In genomic region chr3:129439817-129440647, GRCh38 we compare ENCODE assay signal across 8 cellular contexts. TPM values are rescaled to one million over a fixed set of nuclear protein-coding genes. Genes with fewer than 3 reads are reported as not detected.
DNase-seq lines count a peak whose midpoint lies in the region; ATAC-seq and TF ChIP-seq lines count a peak whose summit lies in the region.

A gene with protein sequence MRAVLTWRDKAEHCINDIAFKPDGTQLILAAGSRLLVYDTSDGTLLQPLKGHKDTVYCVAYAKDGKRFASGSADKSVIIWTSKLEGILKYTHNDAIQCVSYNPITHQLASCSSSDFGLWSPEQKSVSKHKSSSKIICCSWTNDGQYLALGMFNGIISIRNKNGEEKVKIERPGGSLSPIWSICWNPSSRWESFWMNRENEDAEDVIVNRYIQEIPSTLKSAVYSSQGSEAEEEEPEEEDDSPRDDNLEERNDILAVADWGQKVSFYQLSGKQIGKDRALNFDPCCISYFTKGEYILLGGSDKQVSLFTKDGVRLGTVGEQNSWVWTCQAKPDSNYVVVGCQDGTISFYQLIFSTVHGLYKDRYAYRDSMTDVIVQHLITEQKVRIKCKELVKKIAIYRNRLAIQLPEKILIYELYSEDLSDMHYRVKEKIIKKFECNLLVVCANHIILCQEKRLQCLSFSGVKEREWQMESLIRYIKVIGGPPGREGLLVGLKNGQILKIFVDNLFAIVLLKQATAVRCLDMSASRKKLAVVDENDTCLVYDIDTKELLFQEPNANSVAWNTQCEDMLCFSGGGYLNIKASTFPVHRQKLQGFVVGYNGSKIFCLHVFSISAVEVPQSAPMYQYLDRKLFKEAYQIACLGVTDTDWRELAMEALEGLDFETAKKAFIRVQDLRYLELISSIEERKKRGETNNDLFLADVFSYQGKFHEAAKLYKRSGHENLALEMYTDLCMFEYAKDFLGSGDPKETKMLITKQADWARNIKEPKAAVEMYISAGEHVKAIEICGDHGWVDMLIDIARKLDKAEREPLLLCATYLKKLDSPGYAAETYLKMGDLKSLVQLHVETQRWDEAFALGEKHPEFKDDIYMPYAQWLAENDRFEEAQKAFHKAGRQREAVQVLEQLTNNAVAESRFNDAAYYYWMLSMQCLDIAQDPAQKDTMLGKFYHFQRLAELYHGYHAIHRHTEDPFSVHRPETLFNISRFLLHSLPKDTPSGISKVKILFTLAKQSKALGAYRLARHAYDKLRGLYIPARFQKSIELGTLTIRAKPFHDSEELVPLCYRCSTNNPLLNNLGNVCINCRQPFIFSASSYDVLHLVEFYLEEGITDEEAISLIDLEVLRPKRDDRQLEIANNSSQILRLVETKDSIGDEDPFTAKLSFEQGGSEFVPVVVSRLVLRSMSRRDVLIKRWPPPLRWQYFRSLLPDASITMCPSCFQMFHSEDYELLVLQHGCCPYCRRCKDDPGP (plus strand): TSS chr3:129440224. CDS start chr3:129440331, 107 bp downstream.
Gene MBD4, minus strand, starts transcription at chr3:129439948. Its CDS starts 115 bp downstream, at chr3:129439833.

- H3K27me3 ChIP-seq in PC-3 (ENCODE audit: low read length) (no peaks in the 10 kb centered on the region), mononuclear cell (ENCODE audit: insufficient read depth, low read length) (no peaks in the 10 kb centered on the region)

- no peaks in the 10 kb centered on the region for H3F3A ChIP-seq in PC-3 (ENCODE audit: low read length, unreplicated experiment)

- H3K4me1 ChIP-seq in PC-3 (ENCODE audit: insufficient read depth, low read length) = peaks cover 16% of the 10 kb centered on the region
- peaks cover 78% of the 10 kb centered on the region for H3K4me1 ChIP-seq in mononuclear cell (ENCODE audit: insufficient read depth, low read length)

- no peak for TF ChIP-seq CTCF in PC-3 (conservative IDR thresholded peaks at IDR 0.05; ENCODE audit: low read depth, low read length)
- TF ChIP-seq CTCF in epithelial cell of esophagus (IDR thresholded peaks at IDR 0.05; ENCODE audit: insufficient read depth, low read depth, low read length, missing control alignments) = no peak

- no peak for TF ChIP-seq RAD21 in Ishikawa (IDR thresholded peaks at IDR 0.05; ENCODE audit: low read depth)

- no peaks in the 10 kb centered on the region for H3K9me2 ChIP-seq in PC-3 (replicated peaks; ENCODE audit: low read length)

- peak within 1 kb of the TSS; percentile 96 for H3K4me3 ChIP-seq in PC-3 (ENCODE audit: low read length)
- H3K4me3 ChIP-seq in epithelial cell of esophagus (ENCODE audit: low read length) = peak within 1 kb of the TSS; percentile 92
- peak within 1 kb of the TSS; percentile 97 for H3K4me3 ChIP-seq in mononuclear cell (ENCODE audit: low read length)

- intact Hi-C loops in PC-3 (cut with micrococcal nuclease) = loop anchor here (1.0 to 5.0 kb wide), 2 partner anchors 41 to 58 kb away; no protein-coding TSS in a partner anchor

- peak within 1 kb of the TSS; percentile 97 for H3K4me2 ChIP-seq in PC-3 (ENCODE audit: low read length)

- H3K79me2 ChIP-seq in PC-3 (ENCODE audit: low read length) = peaks cover 46% of the 10 kb centered on the region

- H3K36me3 ChIP-seq in PC-3 (ENCODE audit: low read depth, low read length) = peaks cover 3% of the 10 kb centered on the region; the same call in 1 of the 2 replicates

- peak within 1 kb of the TSS; percentile 95 for H3K9ac ChIP-seq in PC-3 (ENCODE audit: low read length)

- peak within 1 kb of the TSS; percentile 81 for H3K27ac ChIP-seq in PC-3 (ENCODE audit: low read length)

- no TSS peak for BruUV-seq in PC-3 (replicated peaks; lab: Mats Ljungman, UMichigan)

- no peak for TF ChIP-seq EP300 in Ishikawa (IDR thresholded peaks at IDR 0.05; ENCODE audit: borderline replicate concordance)

- CTCF ChIA-PET in PC-3 (lab: Charles Lee) = interaction anchor here (2.4 kb wide), 1 partner anchor 57 kb away, joined by 8 read pairs; no protein-coding TSS in a partner anchor

- DNase-seq in DMS153 (lab: John Stamatoyannopoulos, UW) (peak; percentile 99), PC-3 (peak; percentile 96), activated T-cell treated with anti-CD3 and anti-CD28 coated beads for 48 hours (ENCODE audit: low read depth) (peak; percentile 98), epithelial cell of esophagus (ENCODE audit: low read depth) (peak; percentile 100)
- DNase-seq in stimulated activated CD8-positive, alpha-beta memory T cell treated with anti-CD3 and anti-CD28 coated beads, Interleukin-4, amount 100 ng/mL, for 1 hour (ENCODE audit: low read depth in 2 of 2, low spot score in 1 of 2) = peak; percentile 95 to 97

- peak within 1 kb of the TSS; percentile 97 for H2AFZ ChIP-seq in PC-3 (ENCODE audit: low read length)

- ATAC-seq in GM21576 (IDR thresholded peaks at IDR 0.05; ENCODE audit: unreplicated experiment) = peak; percentile 88
- ATAC-seq in PC-3 = peak; percentile 87

- H3K9me3 ChIP-seq in PC-3 (ENCODE audit: low read length) (no peaks in the 10 kb centered on the region), mononuclear cell (ENCODE audit: low read depth, low read length) (no peaks in the 10 kb centered on the region)

- H4K20me1 ChIP-seq in PC-3 (ENCODE audit: low read length) = no peaks in the 10 kb centered on the region

- POLR2A ChIA-PET in PC-3 (lab: Charles Lee; ENCODE audit: unreplicated experiment) = interaction anchor here (0.6 kb wide), 1 partner anchor 468 kb away, joined by 23 read pairs; no protein-coding TSS in a partner anchor

TF ChIP-seq in Ishikawa, 13 proteins besides CTCF, POLR2A, EP300 and RAD21:
- TF ChIP-seq ZBTB7A (IDR thresholded peaks at IDR 0.05; ENCODE audit: low read depth) = peak; percentile 48; the same call in 1 of the 2 replicates
- peak; percentile 97 for TF ChIP-seq CEBPB (IDR thresholded peaks at IDR 0.05)
- 0 out of 2 replicates have a peak, but pooled peaks have one; percentile 2 for TF ChIP-seq FOXM1 (IDR thresholded peaks at IDR 0.05; ENCODE audit: borderline replicate concordance, low read depth)
- TF ChIP-seq, protein P1, sequence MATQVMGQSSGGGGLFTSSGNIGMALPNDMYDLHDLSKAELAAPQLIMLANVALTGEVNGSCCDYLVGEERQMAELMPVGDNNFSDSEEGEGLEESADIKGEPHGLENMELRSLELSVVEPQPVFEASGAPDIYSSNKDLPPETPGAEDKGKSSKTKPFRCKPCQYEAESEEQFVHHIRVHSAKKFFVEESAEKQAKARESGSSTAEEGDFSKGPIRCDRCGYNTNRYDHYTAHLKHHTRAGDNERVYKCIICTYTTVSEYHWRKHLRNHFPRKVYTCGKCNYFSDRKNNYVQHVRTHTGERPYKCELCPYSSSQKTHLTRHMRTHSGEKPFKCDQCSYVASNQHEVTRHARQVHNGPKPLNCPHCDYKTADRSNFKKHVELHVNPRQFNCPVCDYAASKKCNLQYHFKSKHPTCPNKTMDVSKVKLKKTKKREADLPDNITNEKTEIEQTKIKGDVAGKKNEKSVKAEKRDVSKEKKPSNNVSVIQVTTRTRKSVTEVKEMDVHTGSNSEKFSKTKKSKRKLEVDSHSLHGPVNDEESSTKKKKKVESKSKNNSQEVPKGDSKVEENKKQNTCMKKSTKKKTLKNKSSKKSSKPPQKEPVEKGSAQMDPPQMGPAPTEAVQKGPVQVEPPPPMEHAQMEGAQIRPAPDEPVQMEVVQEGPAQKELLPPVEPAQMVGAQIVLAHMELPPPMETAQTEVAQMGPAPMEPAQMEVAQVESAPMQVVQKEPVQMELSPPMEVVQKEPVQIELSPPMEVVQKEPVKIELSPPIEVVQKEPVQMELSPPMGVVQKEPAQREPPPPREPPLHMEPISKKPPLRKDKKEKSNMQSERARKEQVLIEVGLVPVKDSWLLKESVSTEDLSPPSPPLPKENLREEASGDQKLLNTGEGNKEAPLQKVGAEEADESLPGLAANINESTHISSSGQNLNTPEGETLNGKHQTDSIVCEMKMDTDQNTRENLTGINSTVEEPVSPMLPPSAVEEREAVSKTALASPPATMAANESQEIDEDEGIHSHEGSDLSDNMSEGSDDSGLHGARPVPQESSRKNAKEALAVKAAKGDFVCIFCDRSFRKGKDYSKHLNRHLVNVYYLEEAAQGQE (IDR thresholded peaks at IDR 0.05; ENCODE audit: low read depth) = 0 out of 2 replicates have a peak, but pooled peaks have one; percentile 1
- TF ChIP-seq YY1 (IDR thresholded peaks at IDR 0.05; ENCODE audit: low read depth) = peak; percentile 91
- TF ChIP-seq, protein P2, sequence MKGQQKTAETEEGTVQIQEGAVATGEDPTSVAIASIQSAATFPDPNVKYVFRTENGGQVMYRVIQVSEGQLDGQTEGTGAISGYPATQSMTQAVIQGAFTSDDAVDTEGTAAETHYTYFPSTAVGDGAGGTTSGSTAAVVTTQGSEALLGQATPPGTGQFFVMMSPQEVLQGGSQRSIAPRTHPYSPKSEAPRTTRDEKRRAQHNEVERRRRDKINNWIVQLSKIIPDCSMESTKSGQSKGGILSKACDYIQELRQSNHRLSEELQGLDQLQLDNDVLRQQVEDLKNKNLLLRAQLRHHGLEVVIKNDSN (IDR thresholded peaks at IDR 0.05) = no peak
- TF ChIP-seq, protein P3, sequence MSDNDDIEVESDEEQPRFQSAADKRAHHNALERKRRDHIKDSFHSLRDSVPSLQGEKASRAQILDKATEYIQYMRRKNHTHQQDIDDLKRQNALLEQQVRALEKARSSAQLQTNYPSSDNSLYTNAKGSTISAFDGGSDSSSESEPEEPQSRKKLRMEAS (IDR thresholded peaks at IDR 0.05) = peak; percentile 61
- no peak; the same call in 1 of the 2 replicates for TF ChIP-seq TCF12 (IDR thresholded peaks at IDR 0.05; ENCODE audit: low read depth)
- TF ChIP-seq NFIC (IDR thresholded peaks at IDR 0.05) = no peak
- peak; percentile 89 for TF ChIP-seq EGR1 (IDR thresholded peaks at IDR 0.05)
- 0 out of 2 replicates have a peak, but pooled peaks have one; percentile 13 for TF ChIP-seq TEAD4 (IDR thresholded peaks at IDR 0.05)
- TF ChIP-seq TAF1 (IDR thresholded peaks at IDR 0.05; ENCODE audit: low read depth) = peak; percentile 93
- no peak for TF ChIP-seq CREB1 (IDR thresholded peaks at IDR 0.05; ENCODE audit: low read depth)

RNA-seq across cellular contexts. Expression of the first gene that starts in this region (rescaled TPM):
- total RNA-seq in PC-3 (2014; rRNA removed) (10.2 and 13.8 TPM in 2 replicates), mononuclear cell (8.3 TPM)

RNA-seq across cellular contexts. Expression of gene MBD4, which starts in this region (rescaled TPM):
- total RNA-seq in PC-3 (2014; rRNA removed) (11.4 and 21.1 TPM in 2 replicates), mononuclear cell (60.2 TPM)

Comparison
In these comparisons a context has a peak if more than half of its experiments do, and no peak if none do; other contexts are left out.
1. Peak in every context shown above with its lines: DNase-seq, ATAC-seq, H3K4me3 ChIP-seq and H3K27ac ChIP-seq.